7 cellular contexts compared by ENCODE assay signal in genomic region chr16:24539295-24539849, GRCh38. TPM values are rescaled to one million over a fixed set of nuclear protein-coding genes. Genes with fewer than 3 reads are reported as not detected.
DNase-seq lines count a peak whose midpoint lies in the region; ATAC-seq and TF ChIP-seq lines count a peak whose summit lies in the region.

Gene RBBP6 (plus strand): TSS chr16:24539566. CDS start chr16:24540627, 1,061 bp downstream.

- TF ChIP-seq CTCF in astrocyte of the cerebellum (IDR thresholded peaks at IDR 0.05; ENCODE audit: low read depth, low read length, missing control alignments), result peak; percentile 33
- peak; percentile 25 for TF ChIP-seq CTCF in hepatocyte (IDR thresholded peaks at IDR 0.05; ENCODE audit: poor library complexity)

- under 1% methylated on average over 64 of the region's 68 CpGs for WGBS in hepatocyte (ENCODE audit: low lambda C conversion rate, missing lambda C conversion rate)

- peak within 1 kb of the TSS; percentile 74 for H2AFZ ChIP-seq in hepatocyte

- peak within 1 kb of the TSS; percentile 100 for H3K27ac ChIP-seq in hepatocyte

- peak within 1 kb of the TSS; percentile 90 for H3K4me2 ChIP-seq in hepatocyte

- H3K36me3 ChIP-seq in hepatocyte (replicated peaks; ENCODE audit: insufficient read depth, low read depth), result no peaks in the 10 kb centered on the region

- no peaks in the 10 kb centered on the region for H3K27me3 ChIP-seq in hepatocyte

- in situ Hi-C loops in astrocyte of the cerebellum (cut with HindIII; ENCODE audit: low sequenced_read_pairs), result no loop called here

- H3K4me3 ChIP-seq in astrocyte of the cerebellum (ENCODE audit: low read depth, low read length) (peak within 1 kb of the TSS; percentile 93), hepatocyte (peak within 1 kb of the TSS; percentile 84)

- peaks cover 49% of the 10 kb centered on the region for H3K79me2 ChIP-seq in hepatocyte

- ATAC-seq in GM18505 (IDR thresholded peaks at IDR 0.05; ENCODE audit: unreplicated experiment) (peak; percentile 85), HG02973 (IDR thresholded peaks at IDR 0.05; ENCODE audit: unreplicated experiment) (peak; percentile 81)

- TF ChIP-seq POLR2A in GM18505 (IDR thresholded peaks at IDR 0.05; ENCODE audit: borderline replicate concordance, extremely low read depth, insufficient read depth, insufficient read length), result peak; percentile 97

- peaks cover 13% of the 10 kb centered on the region for H3K4me1 ChIP-seq in hepatocyte (ENCODE audit: insufficient read depth)

- peaks cover 45% of the 10 kb centered on the region for H4K20me1 ChIP-seq in hepatocyte (ENCODE audit: insufficient read depth, poor library complexity, severe bottlenecking)

- H3K9me3 ChIP-seq in hepatocyte (ENCODE audit: low read depth), result no peaks in the 10 kb centered on the region

- DNase-seq in NCI-H2029 (lab: John Stamatoyannopoulos, UW) (peak; percentile 93), T-helper 22 cell (ENCODE audit: low read depth) (peak; percentile 86), astrocyte of the cerebellum (ENCODE audit: low read depth) (peak; percentile 92), hepatocyte (ENCODE audit: low spot score) (peak; percentile 100), retina (peak; percentile 100)

- H3K9me2 ChIP-seq in hepatocyte (replicated peaks; ENCODE audit: insufficient read depth), result no peaks in the 10 kb centered on the region

RNA-seq across cellular contexts. Expression of gene RBBP6, which starts in this region (rescaled TPM):
- 41.4 and 43.7 TPM in 2 replicates for total RNA-seq in hepatocyte
- polyA plus RNA-seq in hepatocyte, result 45.6 and 62.1 TPM in 2 replicates

Comparison
In these comparisons a context has a peak if more than half of its experiments do, and no peak if none do; other contexts are left out.
1. Peak in every context shown above with its lines: DNase-seq, ATAC-seq, H3K4me3 ChIP-seq and H3K27ac ChIP-seq.